Comparison of ENCODE assay signal across 17 cellular contexts in genomic region chr2:137935591-137935990, GRCh38.
"Had no signal": no experiment of that assay in that cellular context is flagged by ENCODE, and none has a peak within 500 bp of the region (broad histone marks: within the 10 kb centered on the region; RNA-seq: fewer than 3 reads in every experiment).

No MANE protein-coding gene starts in this region.

- H3K27ac Mint-ChIP-seq: naive thymus-derived CD8-positive, alpha-beta T cell; progenitor cell of endocrine pancreas had no signal

- DNase-seq: dorsolateral prefrontal cortex; effector CD4-positive, alpha-beta T cell; foreskin fibroblast; gastrocnemius medialis; head of caudate nucleus; kidney; mesendoderm; naive thymus-derived CD8-positive, alpha-beta T cell; right lobe of liver; small intestine; stimulated activated CD4-positive, alpha-beta T cell treated with anti-CD3 and anti-CD28 coated beads, Interleukin-15, amount 100 ng/mL, for 24 hours; stimulated activated CD4-positive, alpha-beta T cell treated with anti-CD3 and anti-CD28 coated beads, Interleukin-2, amount 100 ng/mL, for 48 hours; stimulated activated naive CD4-positive, alpha-beta T cell; stimulated activated naive CD8-positive, alpha-beta T cell treated with anti-CD3 and anti-CD28 coated beads, Interleukin-15, amount 100 ng/mL, for 72 hours; transverse colon had no signal

- H3K27me3 Mint-ChIP-seq: progenitor cell of endocrine pancreas had no signal

- H3K9me3 Mint-ChIP-seq: stimulated activated naive CD8-positive, alpha-beta T cell treated with anti-CD3 and anti-CD28 coated beads, Interleukin-15, amount 100 ng/mL, for 72 hours had no signal

- H3K4me1 Mint-ChIP-seq: naive thymus-derived CD8-positive, alpha-beta T cell; stimulated activated naive CD8-positive, alpha-beta T cell treated with anti-CD3 and anti-CD28 coated beads, Interleukin-15, amount 100 ng/mL, for 72 hours had no signal

- H3K4me3 Mint-ChIP-seq: naive thymus-derived CD8-positive, alpha-beta T cell; stimulated activated naive CD8-positive, alpha-beta T cell treated with anti-CD3 and anti-CD28 coated beads, Interleukin-15, amount 100 ng/mL, for 72 hours had no signal

- ATAC-seq: gastrocnemius medialis; left lobe of liver; naive thymus-derived CD8-positive, alpha-beta T cell; right lobe of liver; stimulated activated naive CD8-positive, alpha-beta T cell treated with anti-CD3 and anti-CD28 coated beads, Interleukin-15, amount 100 ng/mL, for 72 hours had no signal
